Comparison of ENCODE assay signal across 11 cellular contexts in genomic region chr2:186543561-186544131, GRCh38. TPM values are rescaled to one million over a fixed set of nuclear protein-coding genes. Genes with fewer than 3 reads are reported as not detected.
DNase-seq lines count a peak whose midpoint lies in the region; ATAC-seq, FAIRE-seq and TF ChIP-seq lines count a peak whose summit lies in the region.
"Had no signal": no experiment of that assay in that cellular context is flagged by ENCODE, and none has a peak within 500 bp of the region (broad histone marks: within the 10 kb centered on the region; RNA-seq: fewer than 3 reads in every experiment).

No MANE protein-coding gene starts in this region.

- FAIRE-seq in H1 (lab: Jason Lieb, UNC) = no peak

- POLR2A ChIA-PET in H1 (lab: Charles Lee; ENCODE audit: partially characterized antibody) = interaction anchor here (1.1 to 1.5 kb wide), 2 partner anchors 47 to 58 kb away, joined by 3 read pairs; partner anchors contain the start of genes ITGAV and ZC3H15

- no peaks in the 10 kb centered on the region for H3K27me3 ChIP-seq in MG63
- no peaks in the 10 kb centered on the region for H3K27me3 ChIP-seq in H1 (replicated peaks in 1 of 4; ENCODE audit: control insufficient read depth in 3 of 4, extremely low read depth in 1 of 4, insufficient read depth in 3 of 4, low read length in 3 of 4)

- no peaks in the 10 kb centered on the region for H4K20me1 ChIP-seq in H1 (replicated peaks in 1 of 2; ENCODE audit: control insufficient read depth in 1 of 2, insufficient read depth in 2 of 2, low read length in 2 of 2)

- peak overlapping the region; percentile 26; the same call in 1 of the 2 replicates for H3K27ac ChIP-seq in H1 (ENCODE audit: low read depth, low read length)
- H3K27ac ChIP-seq: HL-60 had no signal

- no peak for TF ChIP-seq RAD21 in H1 (IDR thresholded peaks at IDR 0.05 in 1 of 2, conservative IDR thresholded peaks at IDR 0.05 in 1 of 2; ENCODE audit: low read depth in 2 of 2, low read length in 2 of 2)

- no peaks in the 10 kb centered on the region for H3K79me2 ChIP-seq in H1 (ENCODE audit: control insufficient read depth in 1 of 2, insufficient read depth in 2 of 2, low read length in 2 of 2)

- no peak for TF ChIP-seq EP300 in H1 (IDR thresholded peaks at IDR 0.05; ENCODE audit: borderline replicate concordance in 1 of 2, low read depth in 2 of 2, low read length in 2 of 2)

- H2AK5ac ChIP-seq in H1 (ENCODE audit: low read depth, low read length) = no peak overlapping the region

- H3K36me3 Mint-ChIP-seq in mesothelial cell of epicardium = no peaks in the 10 kb centered on the region
- no peaks in the 10 kb centered on the region for H3K36me3 Mint-ChIP-seq in effector memory CD8-positive, alpha-beta T cell (ENCODE audit: insufficient read depth)

- H3K23me2 ChIP-seq in H1 (ENCODE audit: low read depth, low read length) = no peaks in the 10 kb centered on the region

- H3K9me3 Mint-ChIP-seq in mesothelial cell of epicardium = no peaks in the 10 kb centered on the region
- no peaks in the 10 kb centered on the region for H3K9me3 Mint-ChIP-seq in effector memory CD8-positive, alpha-beta T cell
- H3K9me3 Mint-ChIP-seq: activated T-cell treated with anti-CD3 and anti-CD28 coated beads, Interleukin-2, amount 50 U/mL, for 24 hours had no signal

- H2BK5ac ChIP-seq in H1 (ENCODE audit: low read depth, low read length) = no peak overlapping the region

- H3K9me3 ChIP-seq in MG63 (no peaks in the 10 kb centered on the region; the same call in 1 of the 2 replicates), H1 (ENCODE audit: insufficient read depth in 2 of 2, low read depth in 1 of 2, low read length in 1 of 2) (no peaks in the 10 kb centered on the region)

- no peak overlapping the region for H2BK15ac ChIP-seq in H1 (ENCODE audit: low read length)

- H2BK20ac ChIP-seq in H1 (ENCODE audit: low read length) = no peak overlapping the region

- H3K27ac Mint-ChIP-seq in mesothelial cell of epicardium = peak overlapping the region; percentile 90
- no peak overlapping the region for H3K27ac Mint-ChIP-seq in effector memory CD8-positive, alpha-beta T cell
- H3K27ac Mint-ChIP-seq: activated T-cell treated with anti-CD3 and anti-CD28 coated beads, Interleukin-2, amount 50 U/mL, for 24 hours; B cell had no signal

- H3K23ac ChIP-seq in H1 (ENCODE audit: insufficient read length) = no peak overlapping the region

- TF ChIP-seq CTCF in H1 (IDR thresholded peaks at IDR 0.05; ENCODE audit: control extremely low read depth in 1 of 3, insufficient read depth in 1 of 3, low read depth in 1 of 3, low read length in 3 of 3) (no peak), mesothelial cell of epicardium (IDR thresholded peaks at IDR 0.05; ENCODE audit: unreplicated experiment) (no peak)

- 94% methylated on average over 3 of the region's 3 CpGs; no CpG with 5 or more reads in 1 of the 2 experiments for WGBS in H1 (ENCODE audit: extremely low coverage in 1 of 2, insufficient coverage in 1 of 2, insufficient read length in 1 of 2, insufficient replicate concordance in 2 of 2, low coverage in 1 of 2, low lambda C conversion rate in 2 of 2, missing lambda C conversion rate in 1 of 2), 2 experiments

- no peaks in the 10 kb centered on the region for H3K79me1 ChIP-seq in H1 (ENCODE audit: low read depth, low read length)

- H3K4ac ChIP-seq in H1 (replicated peaks; ENCODE audit: insufficient read length, low read depth, low read length) = no peak overlapping the region

- H3K14ac ChIP-seq in H1 (ENCODE audit: insufficient read length) = no peak overlapping the region

- H4K91ac ChIP-seq in H1 (replicated peaks; ENCODE audit: insufficient read length, low read length) = no peak overlapping the region

- DNase-seq in A172 (ENCODE audit: low spot score) = peak; percentile 84
- DNase-seq in MG63 = peak; percentile 26
- DNase-seq in H1 (ENCODE audit: low read depth in 1 of 2, low spot score in 2 of 2) = no peak
- DNase-seq in mesothelial cell of epicardium (ENCODE audit: low spot score in 2 of 2, unreplicated experiment in 2 of 2) = no peak
- no peak for DNase-seq in hypothalamus (lab: John Stamatoyannopoulos, UW)
- no peak for DNase-seq in stimulated activated naive CD4-positive, alpha-beta T cell (lab: John Stamatoyannopoulos, UW)
- DNase-seq in effector memory CD8-positive, alpha-beta T cell = no peak
- DNase-seq: activated T-cell treated with anti-CD3 and anti-CD28 coated beads, Interleukin-2, amount 50 U/mL, for 24 hours had no signal

- no peak overlapping the region for H4K5ac ChIP-seq in H1 (ENCODE audit: insufficient read length, low read depth, low read length)

- H3K4me1 Mint-ChIP-seq in mesothelial cell of epicardium = peaks cover 17% of the 10 kb centered on the region
- H3K4me1 Mint-ChIP-seq in effector memory CD8-positive, alpha-beta T cell (ENCODE audit: low read depth in 2 of 2) = no peaks in the 10 kb centered on the region
- H3K4me1 Mint-ChIP-seq: B cell had no signal

- H2AFZ ChIP-seq in H1 (ENCODE audit: low read length) = no peak overlapping the region

- H4K8ac ChIP-seq in H1 (ENCODE audit: extremely low read depth, insufficient read depth, low read length) = no peak overlapping the region

- H3K4me3 Mint-ChIP-seq in mesothelial cell of epicardium = no peak overlapping the region
- no peak overlapping the region for H3K4me3 Mint-ChIP-seq in effector memory CD8-positive, alpha-beta T cell
- H3K4me3 Mint-ChIP-seq: activated T-cell treated with anti-CD3 and anti-CD28 coated beads, Interleukin-2, amount 50 U/mL, for 24 hours; B cell had no signal

- CTCF ChIA-PET in H1 (lab: Charles Lee; ENCODE audit: partially characterized antibody) = interaction anchor here (0.6 kb wide), 1 partner anchor 98 kb away, joined by 3 read pairs; no protein-coding TSS in a partner anchor

- H3K18ac ChIP-seq in H1 (ENCODE audit: extremely low read depth, low read length) = no peak overlapping the region

- ATAC-seq in GM18498 (IDR thresholded peaks at IDR 0.05; ENCODE audit: unreplicated experiment) = no peak
- no peak for ATAC-seq in effector memory CD8-positive, alpha-beta T cell (replicated peaks)

- TF ChIP-seq POLR2A in H1 (IDR thresholded peaks at IDR 0.05; ENCODE audit: control extremely low read depth in 1 of 2, low read depth in 2 of 2, low read length in 2 of 2) = no peak

- no peaks in the 10 kb centered on the region for H3K27me3 Mint-ChIP-seq in mesothelial cell of epicardium (ENCODE audit: low read depth)
- peaks cover 0 to 9% of the 10 kb centered on the region in 2 donors for H3K27me3 Mint-ChIP-seq in effector memory CD8-positive, alpha-beta T cell

- H2BK120ac ChIP-seq in H1 (replicated peaks; ENCODE audit: low read depth, low read length) = no peak overlapping the region

- 0 out of 2 replicates have a peak overlapping the region, but pooled peaks have one; percentile 20 for H2BK12ac ChIP-seq in H1 (ENCODE audit: low read depth, low read length)

- H3K9ac ChIP-seq in H1 (replicated peaks in 1 of 4; ENCODE audit: extremely low read depth in 1 of 4, low read depth in 3 of 4, low read length in 3 of 4) = no peak overlapping the region

- H3K4me3 ChIP-seq in MG63 = no peak overlapping the region
- no peak overlapping the region for H3K4me3 ChIP-seq in H1 (ENCODE audit: extremely low read depth in 1 of 4, insufficient read depth in 2 of 4, low read depth in 3 of 4, low read length in 4 of 4)

- H3K36me3 ChIP-seq in MG63 (no peaks in the 10 kb centered on the region), H1 (ENCODE audit: control insufficient read depth in 2 of 4, insufficient read depth in 4 of 4, low read length in 3 of 4) (no peaks in the 10 kb centered on the region)

- H3K56ac ChIP-seq in H1 (replicated peaks; ENCODE audit: insufficient read length, low read depth, low read length) = no peak overlapping the region

- H3K4me1 ChIP-seq in H1 (replicated peaks in 1 of 4; ENCODE audit: control insufficient read depth in 3 of 4, insufficient read depth in 4 of 4, low read length in 3 of 4) = peaks cover 0 to 9% (median 6%) of the 10 kb centered on the region in 4 experiments; a peak in 5 of 7 replicates

- H3K4me2 ChIP-seq in H1 (ENCODE audit: insufficient read depth in 1 of 2, low read depth in 2 of 2, low read length in 2 of 2) = no peak overlapping the region

TF ChIP-seq in H1, 55 proteins besides CTCF, POLR2A, EP300 and RAD21:
- TF ChIP-seq SP2 (IDR thresholded peaks at IDR 0.05; ENCODE audit: low read length) = no peak
- no peak for TF ChIP-seq NRF1 (IDR thresholded peaks at IDR 0.05; ENCODE audit: low read depth, low read length)
- no peak for TF ChIP-seq JUND (IDR thresholded peaks at IDR 0.05; ENCODE audit: low read length)

RNA-seq across cellular contexts. Expression of gene ITGAV, which starts 46.2 kb away (rescaled TPM):
- total RNA-seq in A172 (2014; rRNA removed; shearing (Covaris generic)) = 104 and 110 TPM in 2 replicates
- total RNA-seq in MG63 (2014; rRNA removed; shearing (Covaris generic); ENCODE audit: low replicate concordance) = 41.3 and 50.8 TPM in 2 replicates
- 38.3 and 42.4 TPM in 2 replicates for total RNA-seq in H1 (2021; fragmentation: NEBNext Ultra II Directional; extraction: Animal tissue kit (Norgen Biotek cat#: 25700))
- 6.5 and 11.7 TPM in 2 replicates for polyA plus RNA-seq in H1 (2011; rRNA removed)
- polyA plus RNA-seq in H1 (2011; cell fraction: cytosol; rRNA removed) = 14.6 TPM
- 13.3 TPM for polyA plus RNA-seq in H1 (2011; cell fraction: nucleus; rRNA removed)
- 13.5 to 37.7 TPM (median 24.2 TPM) in 4 replicates for polyA plus RNA-seq in H1 (2012, experiment 1 of 2)
- polyA plus RNA-seq in H1 (2012, experiment 2 of 2) = 1.4 TPM
- 32.1 TPM for polyA plus RNA-seq in H1 (2013, experiment 1 of 2)
- polyA plus RNA-seq in H1 (2013, experiment 2 of 2) = 27.8 TPM
- polyA minus RNA-seq in H1 (2011; rRNA and poly(A)+ RNA removed) = 60.8 and 113 TPM in 2 replicates
- polyA minus RNA-seq in H1 (2011; cell fraction: cytosol; rRNA and poly(A)+ RNA removed) = 44.8 TPM
- 48.7 TPM for polyA minus RNA-seq in H1 (2011; cell fraction: nucleus; rRNA and poly(A)+ RNA removed)
- total RNA-seq in mesothelial cell of epicardium = 93.3 to 112 TPM (median 100 TPM) in 3 replicates

RNA-seq across cellular contexts. Expression of gene ZC3H15, which starts 57.6 kb away (rescaled TPM):
- total RNA-seq in A172 (2014; rRNA removed; shearing (Covaris generic)) = 114 and 120 TPM in 2 replicates
- total RNA-seq in MG63 (2014; rRNA removed; shearing (Covaris generic); ENCODE audit: low replicate concordance) = 82.9 and 109 TPM in 2 replicates
- total RNA-seq in H1 (2021; fragmentation: NEBNext Ultra II Directional; extraction: Animal tissue kit (Norgen Biotek cat#: 25700)) = 76.5 and 80.8 TPM in 2 replicates
- polyA plus RNA-seq in H1 (2011; rRNA removed) = 15.9 and 32.0 TPM in 2 replicates
- polyA plus RNA-seq in H1 (2011; cell fraction: cytosol; rRNA removed) = 52.8 TPM
- 11.5 TPM for polyA plus RNA-seq in H1 (2011; cell fraction: nucleus; rRNA removed)
- polyA plus RNA-seq in H1 (2012, experiment 1 of 2) = 49.0 to 97.4 TPM (median 55.0 TPM) in 4 replicates
- 6.5 TPM for polyA plus RNA-seq in H1 (2012, experiment 2 of 2)
- polyA plus RNA-seq in H1 (2013, experiment 1 of 2) = 87.1 TPM
- polyA plus RNA-seq in H1 (2013, experiment 2 of 2) = 89.5 TPM
- polyA minus RNA-seq in H1 (2011; rRNA and poly(A)+ RNA removed) = 24.2 and 24.7 TPM in 2 replicates
- polyA minus RNA-seq in H1 (2011; cell fraction: cytosol; rRNA and poly(A)+ RNA removed) = 40.8 TPM
- polyA minus RNA-seq in H1 (2011; cell fraction: nucleus; rRNA and poly(A)+ RNA removed) = 34.2 TPM
- total RNA-seq in mesothelial cell of epicardium = 56.4 to 61.3 TPM (median 57.6 TPM) in 3 replicates

Comparison
In these comparisons a context has a peak if more than half of its experiments do, and no peak if none do; other contexts are left out.
1. DNase-seq: peak in A172 (single experiment) and MG63 (single experiment); none in H1 (0 of 2), mesothelial cell of epicardium (0 of 2), hypothalamus (0 of 51), stimulated activated naive CD4-positive, alpha-beta T cell (0 of 6) and effector memory CD8-positive, alpha-beta T cell (0 of 3).